8 cellular contexts compared by ENCODE assay signal in genomic region chr16:30609002-30609927, GRCh38. TPM values are rescaled to one million over a fixed set of nuclear protein-coding genes. Genes with fewer than 3 reads are reported as not detected.
DNase-seq lines count a peak whose midpoint lies in the region; ATAC-seq and TF ChIP-seq lines count a peak whose summit lies in the region.

No MANE protein-coding gene starts in this region.

- H3K9me2 ChIP-seq in DOHH2 (replicated peaks; ENCODE audit: control insufficient read depth, low read length): no peaks in the 10 kb centered on the region

- H3K9ac ChIP-seq in KMS-11: peak overlapping the region; percentile 100
- H3K9ac ChIP-seq in endocrine pancreas (ENCODE audit: control insufficient read depth, insufficient read depth, low read length): peak overlapping the region; percentile 66

- H3K4me2 ChIP-seq in DOHH2 (ENCODE audit: low read length) (peak overlapping the region; percentile 86), KMS-11 (peak overlapping the region; percentile 84)

- H3K27me3 Mint-ChIP-seq in activated CD4-positive, alpha-beta T cell treated with anti-CD3 and anti-CD28 coated beads, Interleukin-2, amount 10 ng/mL, durations not matched to agents 24 days and 14 days: no peaks in the 10 kb centered on the region

- H3K4me1 ChIP-seq in DOHH2 (ENCODE audit: control insufficient read depth, low read length): peaks cover 30% of the 10 kb centered on the region
- peaks cover 13% of the 10 kb centered on the region for H3K4me1 ChIP-seq in KMS-11 (ENCODE audit: low read depth, poor library complexity, severe bottlenecking)
- H3K4me1 ChIP-seq in endocrine pancreas (ENCODE audit: control insufficient read depth, insufficient read depth, low read length): no peaks in the 10 kb centered on the region

- peaks cover 35% of the 10 kb centered on the region for H3K36me3 Mint-ChIP-seq in activated CD4-positive, alpha-beta T cell treated with anti-CD3 and anti-CD28 coated beads, Interleukin-2, amount 10 ng/mL, durations not matched to agents 24 days and 14 days (ENCODE audit: low read depth)

- peak; percentile 23 for ATAC-seq in GM21526 (IDR thresholded peaks at IDR 0.05; ENCODE audit: low FRiP score, unreplicated experiment)
- ATAC-seq in HG03521 (IDR thresholded peaks at IDR 0.05; ENCODE audit: unreplicated experiment): no peak

- no peaks in the 10 kb centered on the region for H3K9me3 ChIP-seq in DOHH2 (ENCODE audit: control insufficient read depth, insufficient read depth, low read length)
- H3K9me3 ChIP-seq in endocrine pancreas (ENCODE audit: control insufficient read depth, low read length): no peaks in the 10 kb centered on the region

- H3K4me3 ChIP-seq in DOHH2 (ENCODE audit: low read length) (peak overlapping the region; percentile 90), KMS-11 (IDR thresholded peaks at IDR 0.05; ENCODE audit: insufficient read depth, low read depth, low read length) (no peak overlapping the region), endocrine pancreas (ENCODE audit: control insufficient read depth, insufficient read depth, low read length) (peak overlapping the region; percentile 32)

- intact Hi-C loops in activated CD4-positive, alpha-beta T cell treated with anti-CD3 and anti-CD28 coated beads, Interleukin-2, amount 10 ng/mL, durations not matched to agents 24 days and 14 days (cut with micrococcal nuclease): no loop called here

- H3K27me3 ChIP-seq in DOHH2 (ENCODE audit: control insufficient read depth, low read length): no peaks in the 10 kb centered on the region
- no peaks in the 10 kb centered on the region for H3K27me3 ChIP-seq in KMS-11 (ENCODE audit: insufficient read depth, low read depth)
- no peaks in the 10 kb centered on the region for H3K27me3 ChIP-seq in endocrine pancreas (ENCODE audit: control insufficient read depth, insufficient read depth, low read length)

- H3K4me1 Mint-ChIP-seq in activated CD4-positive, alpha-beta T cell treated with anti-CD3 and anti-CD28 coated beads, Interleukin-2, amount 10 ng/mL, durations not matched to agents 24 days and 14 days: peaks cover 24% of the 10 kb centered on the region

- H3K27ac Mint-ChIP-seq in activated CD4-positive, alpha-beta T cell treated with anti-CD3 and anti-CD28 coated beads, Interleukin-2, amount 10 ng/mL, durations not matched to agents 24 days and 14 days: peak overlapping the region; percentile 97

- H3K79me2 ChIP-seq in DOHH2 (ENCODE audit: control insufficient read depth, low read length) (peaks cover 27% of the 10 kb centered on the region), KMS-11 (ENCODE audit: insufficient read depth, low read depth) (no peaks in the 10 kb centered on the region)

- H3K27ac ChIP-seq in DOHH2 (ENCODE audit: low read depth, low read length) (peak overlapping the region; percentile 72), KMS-11 (peak overlapping the region; percentile 89)

- H3K9me3 Mint-ChIP-seq in activated CD4-positive, alpha-beta T cell treated with anti-CD3 and anti-CD28 coated beads, Interleukin-2, amount 10 ng/mL, durations not matched to agents 24 days and 14 days: no peaks in the 10 kb centered on the region

- H3K36me3 ChIP-seq in DOHH2 (ENCODE audit: control insufficient read depth, low read length): peaks cover 46% of the 10 kb centered on the region
- H3K36me3 ChIP-seq in KMS-11 (ENCODE audit: insufficient read depth): no peaks in the 10 kb centered on the region
- no peaks in the 10 kb centered on the region for H3K36me3 ChIP-seq in endocrine pancreas (ENCODE audit: control insufficient read depth, insufficient read depth, low read length)

- no peak for TF ChIP-seq CTCF in DOHH2 (IDR thresholded peaks at IDR 0.05; ENCODE audit: low read depth, low read length, poor library complexity, severe bottlenecking)
- TF ChIP-seq CTCF in KMS-11 (conservative IDR thresholded peaks at IDR 0.05; ENCODE audit: low read depth, low read length): no peak

- H4K20me1 ChIP-seq in DOHH2 (ENCODE audit: control insufficient read depth, insufficient read depth, low read depth, low read length) (no peaks in the 10 kb centered on the region), KMS-11 (ENCODE audit: insufficient read depth) (no peaks in the 10 kb centered on the region)

- H2AFZ ChIP-seq in KMS-11 (ENCODE audit: low read depth): peak overlapping the region; percentile 100

- peaks cover 7% of the 10 kb centered on the region; the same call in 1 of the 2 replicates for H3F3A ChIP-seq in DOHH2 (ENCODE audit: control insufficient read depth, insufficient read depth)

- peak overlapping the region; percentile 94 for H3K4me3 Mint-ChIP-seq in activated CD4-positive, alpha-beta T cell treated with anti-CD3 and anti-CD28 coated beads, Interleukin-2, amount 10 ng/mL, durations not matched to agents 24 days and 14 days

- DNase-seq in activated CD4-positive, alpha-beta T cell treated with anti-CD3 and anti-CD28 coated beads, Interleukin-2, amount 10 ng/mL, durations not matched to agents 24 days and 14 days: peak; percentile 87
- peak; percentile 24 for DNase-seq in medulla oblongata (ENCODE audit: extremely low spot score)
- peak; percentile 49 for DNase-seq in stimulated activated naive CD4-positive, alpha-beta T cell treated with Interleukin-2 at 50 U/mL for 16 hours (lab: John Stamatoyannopoulos, UW)

RNA-seq across cellular contexts. Expression of gene ZNF689, which starts 0.9 kb away (rescaled TPM):
- 14.0 and 14.6 TPM in 2 replicates for total RNA-seq in activated CD4-positive, alpha-beta T cell treated with anti-CD3 and anti-CD28 coated beads, Interleukin-2, amount 10 ng/mL, durations not matched to agents 24 days and 14 days

RNA-seq across cellular contexts. Expression of gene ZNF785, which starts 23.8 kb away (rescaled TPM):
- 17.1 and 17.8 TPM in 2 replicates for total RNA-seq in activated CD4-positive, alpha-beta T cell treated with anti-CD3 and anti-CD28 coated beads, Interleukin-2, amount 10 ng/mL, durations not matched to agents 24 days and 14 days

RNA-seq across cellular contexts. Expression of gene ZNF688, which starts 37.8 kb away (rescaled TPM):
- 6.6 and 8.0 TPM in 2 replicates for total RNA-seq in activated CD4-positive, alpha-beta T cell treated with anti-CD3 and anti-CD28 coated beads, Interleukin-2, amount 10 ng/mL, durations not matched to agents 24 days and 14 days

RNA-seq across cellular contexts. Expression of gene PRR14, which starts 41.5 kb away (rescaled TPM):
- total RNA-seq in activated CD4-positive, alpha-beta T cell treated with anti-CD3 and anti-CD28 coated beads, Interleukin-2, amount 10 ng/mL, durations not matched to agents 24 days and 14 days: 82.2 and 86.7 TPM in 2 replicates

RNA-seq across cellular contexts. Expression of gene FBRS, which starts 49.0 kb away (rescaled TPM):
- 121 and 124 TPM in 2 replicates for total RNA-seq in activated CD4-positive, alpha-beta T cell treated with anti-CD3 and anti-CD28 coated beads, Interleukin-2, amount 10 ng/mL, durations not matched to agents 24 days and 14 days

Comparison
In these comparisons a context has a peak if more than half of its experiments do, and no peak if none do; other contexts are left out.
1. DNase-seq: peak in every context shown above with its lines; median percentile 87 in activated CD4-positive, alpha-beta T cell treated with anti-CD3 and anti-CD28 coated beads, Interleukin-2, amount 10 ng/mL, durations not matched to agents 24 days and 14 days; 49 in stimulated activated naive CD4-positive, alpha-beta T cell treated with Interleukin-2 at 50 U/mL for 16 hours; 24 in medulla oblongata.